In the genomic region with DNA sequence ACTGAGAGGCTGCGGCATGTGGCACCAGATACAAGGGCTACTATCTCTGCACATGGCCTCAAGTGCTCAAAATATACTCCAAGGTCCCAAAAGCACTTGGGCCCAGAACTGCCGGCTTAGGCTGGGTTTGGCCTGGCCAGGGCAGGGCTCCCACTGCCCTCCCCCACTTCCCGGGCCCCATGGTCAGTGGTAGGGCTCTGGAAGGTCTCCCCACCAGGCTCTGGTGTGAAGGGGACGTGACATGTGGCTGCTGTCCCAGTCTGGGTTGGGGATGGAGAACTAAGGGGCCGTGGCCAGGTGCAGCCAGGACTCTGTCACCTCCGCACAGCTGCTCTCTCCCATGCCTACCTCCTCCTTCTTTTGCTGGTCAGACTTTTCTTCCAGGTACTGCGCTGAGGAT, we compare ENCODE assay signal across 29 cellular contexts. TPM values are rescaled to one million over a fixed set of nuclear protein-coding genes. Genes with fewer than 3 reads are reported as not detected.
"Had no signal": no experiment of that assay in that cellular context is flagged by ENCODE, and none has a peak within 500 bp of the region (broad histone marks: within the 10 kb centered on the region; RNA-seq: fewer than 3 reads in every experiment).

No MANE protein-coding gene starts in this region.

- H3K9me3 Mint-ChIP-seq: naive thymus-derived CD8-positive, alpha-beta T cell; nephron; neural crest cell; stimulated activated naive B cell treated with anti-CD40 and anti-IgM and Interleukin-4, amounts not matched to agents 10 μg/mL and 1 μg/mL and 100 μg/mL, for 72 hours had no signal

- ATAC-seq: left colon; left lung; lower lobe of right lung; naive thymus-derived CD8-positive, alpha-beta T cell; right lobe of liver; stimulated activated naive B cell treated with anti-CD40 and anti-IgM and Interleukin-4, amounts not matched to agents 10 μg/mL and 1 μg/mL and 100 μg/mL, for 72 hours; stimulated activated naive CD8-positive, alpha-beta T cell treated with anti-CD3 and anti-CD28 coated beads, Interleukin-15, Interleukin-2, amounts not matched to agents 100 U/mL and 50 U/mL, for 24 hours; upper lobe of right lung had no signal

- H3K27me3 Mint-ChIP-seq: naive thymus-derived CD8-positive, alpha-beta T cell; progenitor cell of endocrine pancreas; stimulated activated naive B cell treated with anti-CD40 and anti-IgM and Interleukin-4, amounts not matched to agents 10 μg/mL and 1 μg/mL and 100 μg/mL, for 72 hours had no signal

- FAIRE-seq: keratinocyte, urothelium cell line had no signal

- H3K4me3 ChIP-seq: left lung, lower lobe of right lung, right atrium auricular region, right lobe of liver, smooth muscle cell, stomach, testis, thyroid gland, transverse colon, upper lobe of right lung had no signal

- H3K9me3 ChIP-seq: left lung, lower lobe of right lung, neutrophil, right atrium auricular region, right lobe of liver, stomach, testis, thyroid gland, transverse colon, upper lobe of right lung had no signal

- H3K27me3 ChIP-seq: left lung, neutrophil, right atrium auricular region, right lobe of liver, stomach, testis, thyroid gland, transverse colon, upper lobe of right lung had no signal

- H3K79me2 ChIP-seq: parathyroid adenoma had no signal

- H3K36me3 ChIP-seq: thyroid gland, transverse colon had no signal

- H2AFZ ChIP-seq: parathyroid adenoma had no signal

- H3K27ac ChIP-seq: left lung, lower lobe of right lung, neutrophil, parathyroid adenoma, right atrium auricular region, right lobe of liver, stomach, testis, thyroid gland, transverse colon, upper lobe of right lung had no signal

- H3K4me2 ChIP-seq: smooth muscle cell had no signal

- H3K9ac ChIP-seq: parathyroid adenoma had no signal

- H3K27ac Mint-ChIP-seq: nephron, progenitor cell of endocrine pancreas had no signal

- H3K4me3 Mint-ChIP-seq: naive thymus-derived CD8-positive, alpha-beta T cell; nephron; neural crest cell; stimulated activated naive B cell treated with anti-CD40 and anti-IgM and Interleukin-4, amounts not matched to agents 10 μg/mL and 1 μg/mL and 100 μg/mL, for 72 hours had no signal

- DNase-seq: hippocampal formation; left colon; lower lobe of right lung; mammary epithelial cell; mesenchymal stem cell; naive thymus-derived CD8-positive, alpha-beta T cell; occipital lobe; right lobe of liver; stimulated activated CD4-positive, alpha-beta T cell treated with anti-CD3 and anti-CD28 coated beads, Interleukin-12 subunit alpha, Interleukin-12 subunit beta, amount 100 ng/mL, for 4 hours; stimulated activated CD4-positive, alpha-beta T cell treated with anti-CD3 and anti-CD28 coated beads, Interleukin-15, amount 100 ng/mL, for 24 hours; stimulated activated CD4-positive, alpha-beta T cell treated with anti-CD3 and anti-CD28 coated beads, Interleukin-2, amount 100 ng/mL, for 24 hours; stimulated activated CD4-positive, alpha-beta T cell treated with anti-CD3 and anti-CD28 coated beads, Interleukin-4, amount 100 ng/mL, for 1 hour; stimulated activated naive B cell treated with anti-CD40 and anti-IgM and Interleukin-4, amounts not matched to agents 10 μg/mL and 1 μg/mL and 100 μg/mL, for 72 hours; stimulated activated naive CD8-positive, alpha-beta T cell treated with anti-CD3 and anti-CD28 coated beads, Interleukin-15, Interleukin-2, amounts not matched to agents 100 U/mL and 50 U/mL, for 24 hours; stomach; testis; thyroid gland; transverse colon; upper lobe of right lung had no signal

- H3K4me1 ChIP-seq: parathyroid adenoma, testis, transverse colon, upper lobe of right lung had no signal

RNA-seq across cellular contexts. Expression of gene GLIS2, which starts 41.0 kb away (rescaled TPM):
- polyA plus RNA-seq: naive thymus-derived CD8-positive, alpha-beta T cell had no signal
